8 cellular contexts compared by ENCODE assay signal in genomic region chr14:30270200-30271161, GRCh38.
DNase-seq lines count a peak whose midpoint lies in the region; ATAC-seq and TF ChIP-seq lines count a peak whose summit lies in the region.

No MANE protein-coding gene starts in this region.

- H3K27ac Mint-ChIP-seq in activated naive CD4-positive, alpha-beta T cell treated with anti-CD3 and anti-CD28 coated beads, Interleukin-2, amount 50 U/mL, for 72 hours = no peak overlapping the region

- H3K4me3 ChIP-seq in GM12865 (ENCODE audit: low read depth, low read length) (no peak overlapping the region), MG63 (no peak overlapping the region), SJCRH30 (peak overlapping the region; percentile 43), heart left ventricle (peak overlapping the region in 8 of 12 donors; percentile 6 to 45 (median 22)), prostate gland (no peak overlapping the region)

- H3K27me3 ChIP-seq in MG63 = no peaks in the 10 kb centered on the region
- H3K27me3 ChIP-seq in SJCRH30 = peaks cover 7% of the 10 kb centered on the region
- H3K27me3 ChIP-seq in heart left ventricle = peaks cover 0 to 5% (median 0%) of the 10 kb centered on the region in 9 donors
- H3K27me3 ChIP-seq in prostate gland (replicated peaks; ENCODE audit: insufficient read depth) = no peaks in the 10 kb centered on the region

- POLR2A ChIA-PET in HEK293T (lab: Yijun Ruan, JAX) = interaction anchor here (0.8 to 0.9 kb wide), 3 partner anchors 13 to 252 kb away, joined by 3 to 4 read pairs (median 3); no protein-coding TSS in a partner anchor

- H3K36me3 ChIP-seq in MG63 (no peaks in the 10 kb centered on the region), SJCRH30 (no peaks in the 10 kb centered on the region), heart left ventricle (no peaks in the 10 kb centered on the region), prostate gland (no peaks in the 10 kb centered on the region)

- H3K9me3 ChIP-seq in MG63 = no peaks in the 10 kb centered on the region
- no peaks in the 10 kb centered on the region for H3K9me3 ChIP-seq in SJCRH30 (replicated peaks)
- H3K9me3 ChIP-seq in heart left ventricle = no peaks in the 10 kb centered on the region
- no peaks in the 10 kb centered on the region for H3K9me3 ChIP-seq in prostate gland

- intact Hi-C loops in heart left ventricle (cut with DNase I) = no loop called here
- intact Hi-C loops in prostate gland (cut with DNase I) = no loop called here

- H3K27ac ChIP-seq in SJCRH30 = no peak overlapping the region
- H3K27ac ChIP-seq in heart left ventricle = no peak overlapping the region
- H3K27ac ChIP-seq in prostate gland = no peak overlapping the region

- WGBS in heart left ventricle, 4 donors = 26 to 41% (median 28%) methylated on average over 17 to 29 of the region's 29 CpGs
- 40% methylated on average over 29 of the region's 29 CpGs for WGBS in prostate gland

- TF ChIP-seq POLR2A in heart left ventricle (IDR thresholded peaks at IDR 0.05) = no peak
- no peak for TF ChIP-seq POLR2A in prostate gland (IDR thresholded peaks at IDR 0.05)

- CTCF ChIA-PET in HEK293T (lab: Yijun Ruan, JAX) = interaction anchor here (0.5 to 4.2 kb wide), 20 partner anchors 9 to 303 kb away, joined by 3 to 36 read pairs (median 4); no protein-coding TSS in a partner anchor

- peak; percentile 98 for TF ChIP-seq CTCF in GM12865 (IDR thresholded peaks at IDR 0.05; ENCODE audit: insufficient read depth, low read depth, low read length, missing control alignments)
- TF ChIP-seq CTCF in heart left ventricle (IDR thresholded peaks at IDR 0.05) = peak; percentile 71 to 92 (median 80)
- peak in 3 of 4 experiments; percentile 46 to 71 (median 49) for TF ChIP-seq CTCF in prostate gland (IDR thresholded peaks at IDR 0.05)

- H3K4me1 ChIP-seq in SJCRH30 (no peaks in the 10 kb centered on the region), heart left ventricle (peaks cover 0 to 5% (median 0%) of the 10 kb centered on the region in 12 donors), prostate gland (replicated peaks) (no peaks in the 10 kb centered on the region)

- no peaks in the 10 kb centered on the region for H3K36me3 Mint-ChIP-seq in activated naive CD4-positive, alpha-beta T cell treated with anti-CD3 and anti-CD28 coated beads, Interleukin-2, amount 50 U/mL, for 72 hours

- peak; percentile 73 to 91 for ATAC-seq in activated naive CD4-positive, alpha-beta T cell treated with anti-CD3 and anti-CD28 coated beads, Interleukin-2, amount 50 U/mL, for 72 hours
- ATAC-seq in heart left ventricle = peak; percentile 64 to 99 (median 92)

- DNase-seq in GM12865 (ENCODE audit: low read depth) (peak; percentile 80), HEK293T (ENCODE audit: extremely low spot score) (peak; percentile 84), MG63 (peak; percentile 63), SJCRH30 (peak; percentile 77 to 93), heart left ventricle (peak; percentile 68 to 87 (median 78)), prostate gland (ENCODE audit: low spot score) (peak; percentile 61), DMS79 (lab: John Stamatoyannopoulos, UW) (no peak)
- DNase-seq in activated naive CD4-positive, alpha-beta T cell treated with anti-CD3 and anti-CD28 coated beads, Interleukin-2, amount 50 U/mL, for 72 hours (ENCODE audit: low spot score in 2 of 2) = peak; percentile 57 to 75

- no peaks in the 10 kb centered on the region for H3K9me3 Mint-ChIP-seq in activated naive CD4-positive, alpha-beta T cell treated with anti-CD3 and anti-CD28 coated beads, Interleukin-2, amount 50 U/mL, for 72 hours

TF ChIP-seq in HEK293T, 16 proteins besides CTCF, POLR2A, EP300 and RAD21:
- TF ChIP-seq FOXA1 (IDR thresholded peaks at IDR 0.05) (no peak), PKNOX1 (IDR thresholded peaks at IDR 0.05) (peak; percentile 43), FOXM1 (IDR thresholded peaks at IDR 0.05; ENCODE audit: borderline replicate concordance) (no peak), L3MBTL2 (conservative IDR thresholded peaks at IDR 0.05) (0 out of 2 replicates have a peak, but pooled peaks have one; percentile 28), ELF4 (IDR thresholded peaks at IDR 0.05) (no peak), SP1 (IDR thresholded peaks at IDR 0.05) (no peak), HDGF (IDR thresholded peaks at IDR 0.05; ENCODE audit: borderline replicate concordance) (no peak), LEF1 (IDR thresholded peaks at IDR 0.05; ENCODE audit: borderline replicate concordance) (no peak), NFRKB (IDR thresholded peaks at IDR 0.05) (no peak), TARDBP (IDR thresholded peaks at IDR 0.05) (no peak), FOXK2 (IDR thresholded peaks at IDR 0.05) (no peak), SUZ12 (IDR thresholded peaks at IDR 0.05) (no peak)
TF ChIP-seq in HEK293T: peak in this region for 2.

Comparison
In these comparisons a context has a peak if more than half of its experiments do, and no peak if none do; other contexts are left out.
1. H3K4me3 ChIP-seq: peak in SJCRH30 (single experiment) and heart left ventricle (8 of 12); none in GM12865 (single experiment), MG63 (single experiment) and prostate gland (0 of 2).
2. Peak in every context shown above with its lines, with median percentiles within 50 percentile points of each other: CTCF ChIP-seq.